ENCODE assay signal across 8 cellular contexts in genomic region chr1:198936371-198937083, GRCh38.
DNase-seq lines count a peak whose midpoint lies in the region; ATAC-seq and TF ChIP-seq lines count a peak whose summit lies in the region.

No MANE protein-coding gene starts in this region.

- H4K5ac ChIP-seq in IMR-90 (ENCODE audit: low read depth, low read length), result peak overlapping the region; percentile 88; the same call in 1 of the 2 replicates

- H3K18ac ChIP-seq in IMR-90 (ENCODE audit: low read depth, low read length), result peak overlapping the region; percentile 97

- TF ChIP-seq POLR2A in IMR-90 (IDR thresholded peaks at IDR 0.05; ENCODE audit: low read depth, low read length), result no peak

- CTCF ChIA-PET in IMR-90 (lab: Yijun Ruan, JAX), result interaction anchor here (1.0 kb wide), 1 partner anchor 142 kb away, joined by 3 read pairs; no protein-coding TSS in a partner anchor
- CTCF ChIA-PET in activated CD8-positive, alpha-beta T cell treated with anti-CD3 and anti-CD28 coated beads, Interleukin-2, amount 10 ng/mL, durations not matched to agents 7 days and 5 days (lab: Charles Lee), result interaction anchor here (0.9 to 3.5 kb wide), 18 partner anchors 8 to 307 kb away, joined by 3 to 30 read pairs (median 4); no protein-coding TSS in a partner anchor

- H3K9me1 ChIP-seq in IMR-90 (ENCODE audit: insufficient read depth, low read length), result no peaks in the 10 kb centered on the region

- peak overlapping the region; percentile 99 for H3K23ac ChIP-seq in IMR-90 (ENCODE audit: low read depth, low read length)

- H3K36me3 Mint-ChIP-seq in activated CD8-positive, alpha-beta T cell treated with anti-CD3 and anti-CD28 coated beads, Interleukin-2, amount 10 ng/mL, durations not matched to agents 7 days and 5 days (ENCODE audit: low read depth), result peaks cover 23% of the 10 kb centered on the region

- BruUV-seq in IMR-90 (replicated peaks; lab: Mats Ljungman, UMichigan), result TSS peak; percentile 80

- peak overlapping the region; percentile 97 for H3K14ac ChIP-seq in IMR-90 (replicated peaks; ENCODE audit: low read depth, low read length)

- H2BK15ac ChIP-seq in IMR-90 (ENCODE audit: low read depth, low read length), result no peak overlapping the region; the same call in 2 of the 3 replicates

- H3K4me3 ChIP-seq in IMR-90 (ENCODE audit: insufficient read depth, low read depth, low read length), result peak overlapping the region; percentile 89
- H3K4me3 ChIP-seq in skeletal muscle satellite cell (ENCODE audit: low read length), result peak overlapping the region; percentile 73

- H3K27me3 Mint-ChIP-seq in activated CD8-positive, alpha-beta T cell treated with anti-CD3 and anti-CD28 coated beads, Interleukin-2, amount 10 ng/mL, durations not matched to agents 7 days and 5 days (ENCODE audit: low read depth), result no peaks in the 10 kb centered on the region

- ATAC-seq in IMR-90 (ENCODE audit: low read depth) (peak; percentile 43), left ventricle myocardium superior (peak; percentile 69), GM18517 (IDR thresholded peaks at IDR 0.05; ENCODE audit: unreplicated experiment) (no peak)
- peak; percentile 14 for ATAC-seq in activated CD8-positive, alpha-beta T cell treated with anti-CD3 and anti-CD28 coated beads, Interleukin-2, amount 10 ng/mL, durations not matched to agents 7 days and 5 days

- no peak for TF ChIP-seq CTCF in IMR-90 (conservative IDR thresholded peaks at IDR 0.05; ENCODE audit: low read depth, low read length)

- peak overlapping the region; percentile 88 for H3K27ac Mint-ChIP-seq in activated CD8-positive, alpha-beta T cell treated with anti-CD3 and anti-CD28 coated beads, Interleukin-2, amount 10 ng/mL, durations not matched to agents 7 days and 5 days

- no peak overlapping the region for H2AFZ ChIP-seq in IMR-90 (replicated peaks; ENCODE audit: low read length, poor library complexity)

- dilution Hi-C loops in IMR-90 (cut with HindIII; ENCODE audit: low sequenced_read_pairs, unreplicated experiment), result no loop called here

- H3K9ac ChIP-seq in IMR-90 (ENCODE audit: low read depth, low read length) (peak overlapping the region; percentile 97), skeletal muscle satellite cell (ENCODE audit: low read depth, low read length) (peak overlapping the region; percentile 93)

- H3K4me2 ChIP-seq in IMR-90 (ENCODE audit: low read depth, low read length), result peak overlapping the region; percentile 90
- peak overlapping the region; percentile 86 for H3K4me2 ChIP-seq in skeletal muscle satellite cell (ENCODE audit: low read length)

- no peaks in the 10 kb centered on the region for H3K9me3 ChIP-seq in IMR-90 (ENCODE audit: control insufficient read depth, insufficient read depth, low read length)
- no peaks in the 10 kb centered on the region for H3K9me3 ChIP-seq in skeletal muscle satellite cell (replicated peaks; ENCODE audit: low read length)

- H4K8ac ChIP-seq in IMR-90 (ENCODE audit: low read depth in 2 of 2, low read length in 2 of 2), result peak overlapping the region; percentile 69 to 85

- peak overlapping the region; percentile 82 for H2BK120ac ChIP-seq in IMR-90 (ENCODE audit: low read depth, low read length)

- H2AK9ac ChIP-seq in IMR-90 (replicated peaks; ENCODE audit: low read depth, low read length, poor library complexity), result no peak overlapping the region

- POLR2A ChIA-PET in IMR-90 (lab: Charles Lee; ENCODE audit: unreplicated experiment), result interaction anchor here (0.6 to 1.0 kb wide), 2 partner anchors 11 to 298 kb away, joined by 3 read pairs; no protein-coding TSS in a partner anchor
- POLR2A ChIA-PET in activated CD8-positive, alpha-beta T cell treated with anti-CD3 and anti-CD28 coated beads, Interleukin-2, amount 10 ng/mL, durations not matched to agents 7 days and 5 days (lab: Charles Lee), result interaction anchor here (0.6 to 4.1 kb wide), 45 partner anchors 8 to 418 kb away, joined by 3 to 45 read pairs (median 4); no protein-coding TSS in a partner anchor

- peaks cover 4% of the 10 kb centered on the region for H3K9me3 Mint-ChIP-seq in activated CD8-positive, alpha-beta T cell treated with anti-CD3 and anti-CD28 coated beads, Interleukin-2, amount 10 ng/mL, durations not matched to agents 7 days and 5 days (ENCODE audit: insufficient read depth)

- intact Hi-C loops in IMR-90 (cut with micrococcal nuclease) (loop anchor here (1.0 to 5.0 kb wide), 6 partner anchors 164 to 616 kb away; no protein-coding TSS in a partner anchor), left ventricle myocardium superior (cut with micrococcal nuclease) (no loop called here)

- TF ChIP-seq RAD21 in IMR-90 (IDR thresholded peaks at IDR 0.05; ENCODE audit: low read length), result no peak

- H4K20me1 ChIP-seq in IMR-90 (ENCODE audit: insufficient read depth, low read length), result peaks cover 4% of the 10 kb centered on the region; the same call in 1 of the 2 replicates

- H3K4me1 ChIP-seq in IMR-90 (ENCODE audit: control insufficient read depth, insufficient read depth, low read length), result no peaks in the 10 kb centered on the region; the same call in 1 of the 2 replicates
- H3K4me1 ChIP-seq in skeletal muscle satellite cell (ENCODE audit: control insufficient read depth, insufficient read depth, low read length), result peaks cover 23% of the 10 kb centered on the region

- peak overlapping the region; percentile 92 for H3K56ac ChIP-seq in IMR-90 (ENCODE audit: extremely low read depth, insufficient read depth, low read length)

- DNase-seq in COLO829 (ENCODE audit: low spot score) (peak; percentile 27), IMR-90 (peak; percentile 36), left ventricle myocardium superior (no peak), NCI-H1930 (lab: John Stamatoyannopoulos, UW) (no peak), mucosa of gallbladder (ENCODE audit: low spot score) (no peak)
- DNase-seq in activated CD8-positive, alpha-beta T cell treated with anti-CD3 and anti-CD28 coated beads, Interleukin-2, amount 10 ng/mL, durations not matched to agents 7 days and 5 days, result no peak

- in situ Hi-C loops in IMR-90 (cut with MboI; ENCODE audit: low sequenced_read_pairs), result no loop called here

- H2AK5ac ChIP-seq in IMR-90 (ENCODE audit: low read depth, low read length), result no peak overlapping the region

- peak overlapping the region; percentile 76 for H3K4ac ChIP-seq in IMR-90 (ENCODE audit: low read depth, low read length)

- H2BK20ac ChIP-seq in IMR-90 (ENCODE audit: low read depth, low read length), result peak overlapping the region; percentile 43; the same call in 1 of the 2 replicates

- no CpG with 5 or more reads among the region's 6 CpGs for WGBS in IMR-90 (ENCODE audit: extremely low coverage in 2 of 2, insufficient read length in 1 of 2), 2 experiments

- H4K91ac ChIP-seq in IMR-90 (ENCODE audit: insufficient read depth, low read depth, low read length), result peak overlapping the region; percentile 53

- no peak overlapping the region for H3K4me3 Mint-ChIP-seq in activated CD8-positive, alpha-beta T cell treated with anti-CD3 and anti-CD28 coated beads, Interleukin-2, amount 10 ng/mL, durations not matched to agents 7 days and 5 days

- H3K27ac ChIP-seq in IMR-90 (ENCODE audit: insufficient read depth, low read length), result peak overlapping the region; percentile 68

- peaks cover 23% of the 10 kb centered on the region for H3K4me1 Mint-ChIP-seq in activated CD8-positive, alpha-beta T cell treated with anti-CD3 and anti-CD28 coated beads, Interleukin-2, amount 10 ng/mL, durations not matched to agents 7 days and 5 days (ENCODE audit: low read depth)

- H3K36me3 ChIP-seq in IMR-90 (ENCODE audit: control insufficient read depth, insufficient read depth, low read length) (no peaks in the 10 kb centered on the region), skeletal muscle satellite cell (ENCODE audit: insufficient read depth, low read length) (no peaks in the 10 kb centered on the region)

- H3K79me1 ChIP-seq in IMR-90 (ENCODE audit: low read depth in 1 of 2, low read length in 2 of 2), result 0 out of 4 replicates have a peak, but pooled peaks cover 0 to 6% of the 10 kb centered on the region in 2 experiments

- H3K27me3 ChIP-seq in IMR-90 (ENCODE audit: control insufficient read depth, insufficient read depth, low read length) (no peaks in the 10 kb centered on the region), skeletal muscle satellite cell (ENCODE audit: control insufficient read depth, insufficient read depth, low read length) (no peaks in the 10 kb centered on the region)

- peak overlapping the region; percentile 92 for H2BK5ac ChIP-seq in IMR-90 (ENCODE audit: low read depth, low read length, poor library complexity, severe bottlenecking)

TF ChIP-seq in IMR-90, 13 proteins besides CTCF, POLR2A, EP300 and RAD21:
- no peak for TF ChIP-seq FOS (IDR thresholded peaks at IDR 0.05; ENCODE audit: low read depth, low read length)

Comparison
In these comparisons a context has a peak if more than half of its experiments do, and no peak if none do; other contexts are left out.
1. DNase-seq: peak in COLO829 (single experiment) and IMR-90 (single experiment); none in activated CD8-positive, alpha-beta T cell treated with anti-CD3 and anti-CD28 coated beads, Interleukin-2, amount 10 ng/mL, durations not matched to agents 7 days and 5 days (single experiment), left ventricle myocardium superior (single experiment), NCI-H1930 (0 of 2) and mucosa of gallbladder (single experiment).